ENCODE assay signal across 18 cellular contexts in the genomic region with DNA sequence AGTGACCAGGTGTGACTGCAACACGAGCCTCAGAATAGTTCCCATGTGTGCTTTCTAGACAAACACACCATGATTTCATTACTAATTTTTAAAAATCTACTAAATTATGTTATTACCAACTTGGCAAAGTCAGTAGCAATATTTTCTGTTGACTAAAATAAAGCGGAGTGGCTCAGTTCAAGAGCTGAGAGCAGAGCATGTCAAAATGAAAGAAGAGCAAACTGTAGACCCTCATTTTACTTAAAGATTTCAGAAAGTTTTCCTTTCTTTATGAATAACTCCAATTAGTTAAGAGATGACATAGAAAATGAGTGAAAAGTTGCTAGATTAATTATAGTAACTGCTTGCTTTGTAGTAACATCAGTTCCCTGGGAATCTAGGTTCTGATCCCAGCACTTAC. TPM values are rescaled to one million over a fixed set of nuclear protein-coding genes. Genes with fewer than 3 reads are reported as not detected.
DNase-seq lines count a peak whose midpoint lies in the region.
"Had no signal": no experiment of that assay in that cellular context is flagged by ENCODE, and none has a peak within 500 bp of the region (broad histone marks: within the 10 kb centered on the region; RNA-seq: fewer than 3 reads in every experiment).

No MANE protein-coding gene starts in this region.

- DNase-seq in activated CD4-positive, alpha-beta memory T cell treated with anti-CD3 and anti-CD28 coated beads for 36 hours = no peak
- no peak for DNase-seq in activated CD4-positive, alpha-beta memory T cell treated with anti-CD3 and anti-CD28 coated beads, Interleukin-2, amount 10 ng/mL, durations not matched to agents 7 days and 5 days
- no peak for DNase-seq in activated naive CD4-positive, alpha-beta T cell treated with anti-CD3 and anti-CD28 coated beads for 36 hours
- no peak for DNase-seq in activated naive CD4-positive, alpha-beta T cell (lab: John Stamatoyannopoulos, UW)
- DNase-seq in activated T-helper 2 cell treated with anti-CD3 and anti-CD28 coated beads, Interferon-gamma antibody, Interleukin-2, Interleukin-4, amounts not matched to agents 10 μg/mL and 5 μg/mL and 100 μg/mL, durations not matched to agents 14 hours and 24 hours and 36 hours (ENCODE audit: low spot score) = no peak
- no peak for DNase-seq in DMS53 treated with DMSO at 0.1 percent for 48 hours (lab: John Stamatoyannopoulos, UW; ENCODE audit: unreplicated experiment)
- DNase-seq: 8988T; ACHN; AML-193; BE2C; CD4-positive, alpha-beta T cell; CD8-positive, alpha-beta memory T cell; DMS 273 treated with DMSO at 0.1 percent for 48 hours; DMS79 treated with DMSO at 0.1 percent for 48 hours; GF-D8; H9 had no signal

- H3K4me1 Mint-ChIP-seq in activated CD4-positive, alpha-beta memory T cell treated with anti-CD3 and anti-CD28 coated beads for 36 hours (ENCODE audit: low read depth) = peaks cover 31% of the 10 kb centered on the region
- peaks cover 14% of the 10 kb centered on the region for H3K4me1 Mint-ChIP-seq in activated CD4-positive, alpha-beta memory T cell treated with anti-CD3 and anti-CD28 coated beads, Interleukin-2, amount 10 ng/mL, durations not matched to agents 7 days and 5 days
- peaks cover 31% of the 10 kb centered on the region for H3K4me1 Mint-ChIP-seq in activated naive CD4-positive, alpha-beta T cell treated with anti-CD3 and anti-CD28 coated beads for 36 hours (ENCODE audit: low read depth)
- peaks cover 20% of the 10 kb centered on the region for H3K4me1 Mint-ChIP-seq in activated T-helper 2 cell treated with anti-CD3 and anti-CD28 coated beads, Interferon-gamma antibody, Interleukin-2, Interleukin-4, amounts not matched to agents 10 μg/mL and 5 μg/mL and 100 μg/mL, durations not matched to agents 14 hours and 24 hours and 36 hours (ENCODE audit: low read depth)
- H3K4me1 Mint-ChIP-seq: CD14-positive monocyte, GM23338, H9 had no signal

- H3K9me3 Mint-ChIP-seq in activated CD4-positive, alpha-beta memory T cell treated with anti-CD3 and anti-CD28 coated beads for 36 hours = peaks cover 3% of the 10 kb centered on the region
- H3K9me3 Mint-ChIP-seq in activated CD4-positive, alpha-beta memory T cell treated with anti-CD3 and anti-CD28 coated beads, Interleukin-2, amount 10 ng/mL, durations not matched to agents 7 days and 5 days = peaks cover 3% of the 10 kb centered on the region
- H3K9me3 Mint-ChIP-seq in activated naive CD4-positive, alpha-beta T cell treated with anti-CD3 and anti-CD28 coated beads for 36 hours = no peaks in the 10 kb centered on the region
- peaks cover 15% of the 10 kb centered on the region for H3K9me3 Mint-ChIP-seq in activated T-helper 2 cell treated with anti-CD3 and anti-CD28 coated beads, Interferon-gamma antibody, Interleukin-2, Interleukin-4, amounts not matched to agents 10 μg/mL and 5 μg/mL and 100 μg/mL, durations not matched to agents 14 hours and 24 hours and 36 hours
- H3K9me3 Mint-ChIP-seq: CD4-positive, alpha-beta T cell; CD8-positive, alpha-beta memory T cell had no signal

- CTCF ChIA-PET in activated CD4-positive, alpha-beta memory T cell treated with anti-CD3 and anti-CD28 coated beads for 36 hours (lab: Charles Lee) = interaction anchor here (1.5 to 9.9 kb wide), 2 partner anchors 16 to 205 kb away, joined by 3 to 169 read pairs; no protein-coding TSS in a partner anchor
- CTCF ChIA-PET in activated CD4-positive, alpha-beta memory T cell treated with anti-CD3 and anti-CD28 coated beads, Interleukin-2, amount 10 ng/mL, durations not matched to agents 7 days and 5 days (lab: Charles Lee) = interaction anchor here (2.3 to 8.1 kb wide), 2 partner anchors 9 to 205 kb away, joined by 10 to 153 read pairs; no protein-coding TSS in a partner anchor
- CTCF ChIA-PET in activated naive CD4-positive, alpha-beta T cell treated with anti-CD3 and anti-CD28 coated beads for 36 hours (lab: Charles Lee) = no interaction called here

- H3K4me3 Mint-ChIP-seq in activated CD4-positive, alpha-beta memory T cell treated with anti-CD3 and anti-CD28 coated beads for 36 hours = no peak overlapping the region
- H3K4me3 Mint-ChIP-seq in activated CD4-positive, alpha-beta memory T cell treated with anti-CD3 and anti-CD28 coated beads, Interleukin-2, amount 10 ng/mL, durations not matched to agents 7 days and 5 days = no peak overlapping the region
- no peak overlapping the region for H3K4me3 Mint-ChIP-seq in activated naive CD4-positive, alpha-beta T cell treated with anti-CD3 and anti-CD28 coated beads for 36 hours
- H3K4me3 Mint-ChIP-seq in activated T-helper 2 cell treated with anti-CD3 and anti-CD28 coated beads, Interferon-gamma antibody, Interleukin-2, Interleukin-4, amounts not matched to agents 10 μg/mL and 5 μg/mL and 100 μg/mL, durations not matched to agents 14 hours and 24 hours and 36 hours (ENCODE audit: low read depth) = no peak overlapping the region
- H3K4me3 Mint-ChIP-seq: CD14-positive monocyte; CD4-positive, alpha-beta T cell; GM23338; H9 had no signal

- peak overlapping the region; percentile 86 for H3K27ac Mint-ChIP-seq in activated CD4-positive, alpha-beta memory T cell treated with anti-CD3 and anti-CD28 coated beads for 36 hours
- no peak overlapping the region for H3K27ac Mint-ChIP-seq in activated CD4-positive, alpha-beta memory T cell treated with anti-CD3 and anti-CD28 coated beads, Interleukin-2, amount 10 ng/mL, durations not matched to agents 7 days and 5 days
- peak overlapping the region; percentile 48 for H3K27ac Mint-ChIP-seq in activated naive CD4-positive, alpha-beta T cell treated with anti-CD3 and anti-CD28 coated beads for 36 hours
- H3K27ac Mint-ChIP-seq in activated T-helper 2 cell treated with anti-CD3 and anti-CD28 coated beads, Interferon-gamma antibody, Interleukin-2, Interleukin-4, amounts not matched to agents 10 μg/mL and 5 μg/mL and 100 μg/mL, durations not matched to agents 14 hours and 24 hours and 36 hours = peak overlapping the region; percentile 89
- H3K27ac Mint-ChIP-seq: CD14-positive monocyte; CD4-positive, alpha-beta T cell; GM23338; H9 had no signal

- intact Hi-C loops in activated CD4-positive, alpha-beta memory T cell treated with anti-CD3 and anti-CD28 coated beads for 36 hours (cut with micrococcal nuclease) = no loop called here
- intact Hi-C loops in activated naive CD4-positive, alpha-beta T cell treated with anti-CD3 and anti-CD28 coated beads for 36 hours (cut with micrococcal nuclease) = no loop called here
- intact Hi-C loops in activated T-helper 2 cell treated with anti-CD3 and anti-CD28 coated beads, Interferon-gamma antibody, Interleukin-2, Interleukin-4, amounts not matched to agents 10 μg/mL and 5 μg/mL and 100 μg/mL, durations not matched to agents 14 hours and 24 hours and 36 hours (cut with micrococcal nuclease) = loop anchor here (10.0 kb wide), 1 partner anchor 903 kb away; a partner anchor contains a TSS

- POLR2A ChIA-PET in activated CD4-positive, alpha-beta memory T cell treated with anti-CD3 and anti-CD28 coated beads for 36 hours (lab: Charles Lee) = no interaction called here
- POLR2A ChIA-PET in activated CD4-positive, alpha-beta memory T cell treated with anti-CD3 and anti-CD28 coated beads, Interleukin-2, amount 10 ng/mL, durations not matched to agents 7 days and 5 days (lab: Charles Lee) = no interaction called here

- no peaks in the 10 kb centered on the region for H3K27me3 Mint-ChIP-seq in activated CD4-positive, alpha-beta memory T cell treated with anti-CD3 and anti-CD28 coated beads for 36 hours
- H3K27me3 Mint-ChIP-seq in activated CD4-positive, alpha-beta memory T cell treated with anti-CD3 and anti-CD28 coated beads, Interleukin-2, amount 10 ng/mL, durations not matched to agents 7 days and 5 days = no peaks in the 10 kb centered on the region
- H3K27me3 Mint-ChIP-seq in activated naive CD4-positive, alpha-beta T cell treated with anti-CD3 and anti-CD28 coated beads for 36 hours (ENCODE audit: low read depth) = no peaks in the 10 kb centered on the region
- H3K27me3 Mint-ChIP-seq in activated T-helper 2 cell treated with anti-CD3 and anti-CD28 coated beads, Interferon-gamma antibody, Interleukin-2, Interleukin-4, amounts not matched to agents 10 μg/mL and 5 μg/mL and 100 μg/mL, durations not matched to agents 14 hours and 24 hours and 36 hours (ENCODE audit: low read depth) = no peaks in the 10 kb centered on the region
- H3K27me3 Mint-ChIP-seq: CD4-positive, alpha-beta T cell; CD8-positive, alpha-beta memory T cell had no signal

- peaks cover 50% of the 10 kb centered on the region for H3K36me3 Mint-ChIP-seq in activated CD4-positive, alpha-beta memory T cell treated with anti-CD3 and anti-CD28 coated beads for 36 hours
- H3K36me3 Mint-ChIP-seq in activated CD4-positive, alpha-beta memory T cell treated with anti-CD3 and anti-CD28 coated beads, Interleukin-2, amount 10 ng/mL, durations not matched to agents 7 days and 5 days (ENCODE audit: low read depth) = peaks cover 57% of the 10 kb centered on the region
- H3K36me3 Mint-ChIP-seq in activated naive CD4-positive, alpha-beta T cell treated with anti-CD3 and anti-CD28 coated beads for 36 hours (ENCODE audit: low read depth) = peaks cover 40% of the 10 kb centered on the region
- H3K36me3 Mint-ChIP-seq in activated T-helper 2 cell treated with anti-CD3 and anti-CD28 coated beads, Interferon-gamma antibody, Interleukin-2, Interleukin-4, amounts not matched to agents 10 μg/mL and 5 μg/mL and 100 μg/mL, durations not matched to agents 14 hours and 24 hours and 36 hours (ENCODE audit: low read depth) = peaks cover 47% of the 10 kb centered on the region

RNA-seq across cellular contexts. Expression of a gene that starts 17.9 kb away (rescaled TPM):
- total RNA-seq in activated CD4-positive, alpha-beta memory T cell treated with anti-CD3 and anti-CD28 coated beads for 36 hours = 100 to 1,000 TPM; 110 to 117 TPM
- 10 to 100 TPM; 63.8 to 64.2 TPM for total RNA-seq in activated CD4-positive, alpha-beta memory T cell treated with anti-CD3 and anti-CD28 coated beads, Interleukin-2, amount 10 ng/mL, durations not matched to agents 7 days and 5 days
- 10 to 100 TPM; 76.1 to 78.8 TPM for total RNA-seq in activated naive CD4-positive, alpha-beta T cell treated with anti-CD3 and anti-CD28 coated beads for 36 hours
- total RNA-seq in activated T-helper 2 cell treated with anti-CD3 and anti-CD28 coated beads, Interferon-gamma antibody, Interleukin-2, Interleukin-4, amounts not matched to agents 10 μg/mL and 5 μg/mL and 100 μg/mL, durations not matched to agents 14 hours and 24 hours and 36 hours = 118 and 123 TPM in 2 replicates

RNA-seq across cellular contexts. Expression of a gene that starts 51.9 kb away (rescaled TPM):
- total RNA-seq in activated CD4-positive, alpha-beta memory T cell treated with anti-CD3 and anti-CD28 coated beads for 36 hours = 10 to 100 TPM; 25.0 to 25.8 TPM
- total RNA-seq in activated CD4-positive, alpha-beta memory T cell treated with anti-CD3 and anti-CD28 coated beads, Interleukin-2, amount 10 ng/mL, durations not matched to agents 7 days and 5 days = 10 to 100 TPM; 28.5 to 29.0 TPM
- 10 to 100 TPM; 16.6 to 19.6 TPM for total RNA-seq in activated naive CD4-positive, alpha-beta T cell treated with anti-CD3 and anti-CD28 coated beads for 36 hours
- total RNA-seq in activated T-helper 2 cell treated with anti-CD3 and anti-CD28 coated beads, Interferon-gamma antibody, Interleukin-2, Interleukin-4, amounts not matched to agents 10 μg/mL and 5 μg/mL and 100 μg/mL, durations not matched to agents 14 hours and 24 hours and 36 hours = 26.6 and 28.7 TPM in 2 replicates
